10 cellular contexts compared by ENCODE assay signal in genomic region chr6:36610576-36611336, GRCh38. TPM values are rescaled to one million over a fixed set of nuclear protein-coding genes. Genes with fewer than 3 reads are reported as not detected.
DNase-seq lines count a peak whose midpoint lies in the region; ATAC-seq and TF ChIP-seq lines count a peak whose summit lies in the region.
"Had no signal": no experiment of that assay in that cellular context is flagged by ENCODE, and none has a peak within 500 bp of the region (broad histone marks: within the 10 kb centered on the region; RNA-seq: fewer than 3 reads in every experiment).

No MANE protein-coding gene starts in this region.

- H2AK5ac ChIP-seq in mesenchymal stem cell (ENCODE audit: low read length, severe bottlenecking): peak overlapping the region; percentile 37

- H3K27ac Mint-ChIP-seq in activated T-helper 17 cell treated with anti-CD3 and anti-CD28 coated beads, Interleukin-2, amount 50 U/mL, for 72 hours: peak overlapping the region; percentile 26
- peak overlapping the region; percentile 67 for H3K27ac Mint-ChIP-seq in type B pancreatic cell
- no peak overlapping the region for H3K27ac Mint-ChIP-seq in neural progenitor cell
- H3K27ac Mint-ChIP-seq in endodermal cell: no peak overlapping the region

- H2AFZ ChIP-seq in mesenchymal stem cell (ENCODE audit: low read depth, low read length): no peak overlapping the region
- H2AFZ ChIP-seq in neural progenitor cell (replicated peaks): no peak overlapping the region

- no peak overlapping the region for H4K91ac ChIP-seq in mesenchymal stem cell (ENCODE audit: low read length)

- peaks cover 28% of the 10 kb centered on the region for H3K4me1 ChIP-seq in cardiac muscle cell (ENCODE audit: low read depth)
- H3K4me1 ChIP-seq in mesenchymal stem cell (ENCODE audit: control insufficient read depth, insufficient read depth, low read depth, low read length): peaks cover 4% of the 10 kb centered on the region
- no peaks in the 10 kb centered on the region for H3K4me1 ChIP-seq in neural progenitor cell
- H3K4me1 ChIP-seq in endodermal cell (ENCODE audit: control insufficient read depth, insufficient read depth, low read length): no peaks in the 10 kb centered on the region

- ATAC-seq in Right ventricle myocardium inferior (no peak), GM21367 (IDR thresholded peaks at IDR 0.05; ENCODE audit: unreplicated experiment) (no peak)
- ATAC-seq in activated T-helper 17 cell treated with anti-CD3 and anti-CD28 coated beads, Interleukin-2, amount 50 U/mL, for 72 hours (replicated peaks): peak; percentile 62

- no peak for DNase-seq in cardiac muscle cell (ENCODE audit: low read depth in 1 of 2, low spot score in 1 of 2)
- no peak for DNase-seq in Right ventricle myocardium inferior (ENCODE audit: missing footprints)
- DNase-seq in mesenchymal stem cell: no peak
- DNase-seq in type B pancreatic cell (ENCODE audit: extremely low spot score, unreplicated experiment): no peak
- no peak for DNase-seq in neural progenitor cell (ENCODE audit: low spot score)
- DNase-seq in endodermal cell: no peak
- DNase-seq: C1 segment of cervical spinal cord, NCI-H526 had no signal

- H3K27ac ChIP-seq in cardiac muscle cell (peak overlapping the region; percentile 67), mesenchymal stem cell (ENCODE audit: low read length, poor library complexity, severe bottlenecking) (no peak overlapping the region), neural progenitor cell (no peak overlapping the region), endodermal cell (ENCODE audit: low read depth, low read length) (no peak overlapping the region)

- peaks cover 3% of the 10 kb centered on the region for H3K79me1 ChIP-seq in mesenchymal stem cell (replicated peaks; ENCODE audit: low read length, poor library complexity, severe bottlenecking)

- H3K27me3 Mint-ChIP-seq in activated T-helper 17 cell treated with anti-CD3 and anti-CD28 coated beads, Interleukin-2, amount 50 U/mL, for 72 hours: no peaks in the 10 kb centered on the region
- H3K27me3 Mint-ChIP-seq in type B pancreatic cell (no peaks in the 10 kb centered on the region), neural progenitor cell (ENCODE audit: insufficient read depth, low read depth) (peaks cover 6% of the 10 kb centered on the region), endodermal cell (ENCODE audit: insufficient read depth) (no peaks in the 10 kb centered on the region)

- no peak overlapping the region for H3K23ac ChIP-seq in mesenchymal stem cell (ENCODE audit: low read length in 2 of 2)

- no peaks in the 10 kb centered on the region for H3K9me3 Mint-ChIP-seq in activated T-helper 17 cell treated with anti-CD3 and anti-CD28 coated beads, Interleukin-2, amount 50 U/mL, for 72 hours
- no peaks in the 10 kb centered on the region for H3K9me3 Mint-ChIP-seq in type B pancreatic cell
- no peaks in the 10 kb centered on the region for H3K9me3 Mint-ChIP-seq in neural progenitor cell
- H3K9me3 Mint-ChIP-seq in endodermal cell: no peaks in the 10 kb centered on the region

- H4K20me1 ChIP-seq in neural progenitor cell (ENCODE audit: low read depth): peaks cover 78% of the 10 kb centered on the region

- H3K27me3 ChIP-seq in cardiac muscle cell: no peaks in the 10 kb centered on the region
- no peaks in the 10 kb centered on the region for H3K27me3 ChIP-seq in mesenchymal stem cell (ENCODE audit: control insufficient read depth in 1 of 2, insufficient read depth in 1 of 2, low read length in 2 of 2)
- H3K27me3 ChIP-seq in neural progenitor cell: no peaks in the 10 kb centered on the region
- H3K27me3 ChIP-seq in endodermal cell (ENCODE audit: control insufficient read depth, insufficient read depth, low read length, poor library complexity, severe bottlenecking): no peaks in the 10 kb centered on the region

- no peak overlapping the region for H3K4me3 Mint-ChIP-seq in activated T-helper 17 cell treated with anti-CD3 and anti-CD28 coated beads, Interleukin-2, amount 50 U/mL, for 72 hours
- H3K4me3 Mint-ChIP-seq in type B pancreatic cell: no peak overlapping the region
- no peak overlapping the region for H3K4me3 Mint-ChIP-seq in neural progenitor cell
- H3K4me3 Mint-ChIP-seq in endodermal cell: no peak overlapping the region

- 92% methylated on average over 2 of the region's 3 CpGs for WGBS in mesenchymal stem cell
- 91 to 94% methylated on average over 2 to 3 of the region's 3 CpGs for WGBS in endodermal cell (ENCODE audit: insufficient coverage in 1 of 2, insufficient read length in 1 of 2), 2 experiments

- H2BK5ac ChIP-seq in mesenchymal stem cell (ENCODE audit: low read depth, low read length, poor library complexity, severe bottlenecking): no peak overlapping the region

- TF ChIP-seq CTCF in cardiac muscle cell (IDR thresholded peaks at IDR 0.05; ENCODE audit: low read depth, low read length) (no peak), type B pancreatic cell (conservative IDR thresholded peaks at IDR 0.05) (no peak), neural progenitor cell (IDR thresholded peaks at IDR 0.05) (no peak), endodermal cell (conservative IDR thresholded peaks at IDR 0.05) (no peak)

- H3K4me2 ChIP-seq in mesenchymal stem cell (ENCODE audit: low read length, poor library complexity, severe bottlenecking) (no peak overlapping the region), neural progenitor cell (no peak overlapping the region)

- H2BK12ac ChIP-seq in mesenchymal stem cell (ENCODE audit: low read length in 2 of 2): no peak overlapping the region

- peaks cover 40% of the 10 kb centered on the region for H3K79me2 ChIP-seq in neural progenitor cell (ENCODE audit: low read depth)

- H2BK120ac ChIP-seq in mesenchymal stem cell (ENCODE audit: low read depth, low read length): no peak overlapping the region

- H4K8ac ChIP-seq in mesenchymal stem cell (ENCODE audit: low read length): no peak overlapping the region

- H3K9ac ChIP-seq in mesenchymal stem cell (ENCODE audit: low read length): no peak overlapping the region
- no peak overlapping the region for H3K9ac ChIP-seq in neural progenitor cell
- H3K9ac ChIP-seq in endodermal cell (ENCODE audit: extremely low read depth, low read length, poor library complexity, severe bottlenecking): no peak overlapping the region

- H3K36me3 ChIP-seq in cardiac muscle cell (peaks cover 38% of the 10 kb centered on the region), mesenchymal stem cell (ENCODE audit: control insufficient read depth in 1 of 2, insufficient read depth in 2 of 2, low read depth in 1 of 2, low read length in 2 of 2) (peaks cover 48 to 70% of the 10 kb centered on the region in 2 experiments), neural progenitor cell (peaks cover 14% of the 10 kb centered on the region), endodermal cell (ENCODE audit: control insufficient read depth, insufficient read depth, low read length) (peaks cover 75% of the 10 kb centered on the region)

- H3K4me3 ChIP-seq in cardiac muscle cell (no peak overlapping the region), mesenchymal stem cell (ENCODE audit: insufficient read depth in 1 of 2, low read depth in 1 of 2, low read length in 2 of 2) (no peak overlapping the region), neural progenitor cell (no peak overlapping the region), endodermal cell (ENCODE audit: low read length) (no peak overlapping the region)

- H3K9me3 ChIP-seq in cardiac muscle cell (ENCODE audit: low read depth) (no peaks in the 10 kb centered on the region), mesenchymal stem cell (ENCODE audit: control insufficient read depth, low read length) (no peaks in the 10 kb centered on the region), neural progenitor cell (ENCODE audit: low read depth) (no peaks in the 10 kb centered on the region), endodermal cell (ENCODE audit: control insufficient read depth, low read length) (no peaks in the 10 kb centered on the region)

- peaks cover 25% of the 10 kb centered on the region for H3K4me1 Mint-ChIP-seq in activated T-helper 17 cell treated with anti-CD3 and anti-CD28 coated beads, Interleukin-2, amount 50 U/mL, for 72 hours
- peaks cover 24% of the 10 kb centered on the region for H3K4me1 Mint-ChIP-seq in type B pancreatic cell (ENCODE audit: unreplicated experiment)
- peaks cover 4% of the 10 kb centered on the region for H3K4me1 Mint-ChIP-seq in neural progenitor cell
- peaks cover 6% of the 10 kb centered on the region for H3K4me1 Mint-ChIP-seq in endodermal cell

- intact Hi-C loops in Right ventricle myocardium inferior (cut with DNase I): no loop called here

- H3K14ac ChIP-seq in mesenchymal stem cell (ENCODE audit: low read length in 2 of 2): no peak overlapping the region

- H3K18ac ChIP-seq in mesenchymal stem cell (ENCODE audit: low read depth in 1 of 2, low read length in 2 of 2): peak overlapping the region in 1 of 2 experiments; percentile 34

- no peak overlapping the region for H3K4ac ChIP-seq in mesenchymal stem cell (ENCODE audit: low read depth in 1 of 2, low read length in 2 of 2)

- H3F3A ChIP-seq in neural progenitor cell (ENCODE audit: low read depth): peaks cover 95% of the 10 kb centered on the region

- H2BK15ac ChIP-seq in mesenchymal stem cell (ENCODE audit: low read depth, poor library complexity, severe bottlenecking): no peak overlapping the region

- peaks cover 100% of the 10 kb centered on the region for H3K36me3 Mint-ChIP-seq in activated T-helper 17 cell treated with anti-CD3 and anti-CD28 coated beads, Interleukin-2, amount 50 U/mL, for 72 hours (ENCODE audit: low read depth)
- H3K36me3 Mint-ChIP-seq in type B pancreatic cell (peaks cover 46% of the 10 kb centered on the region), neural progenitor cell (peaks cover 60% of the 10 kb centered on the region), endodermal cell (ENCODE audit: low read depth) (peaks cover 72% of the 10 kb centered on the region)

RNA-seq across cellular contexts. Expression of gene SRSF3, which starts 16.6 kb away (rescaled TPM):
- total RNA-seq in cardiac muscle cell: 122 and 127 TPM in 2 replicates
- polyA plus RNA-seq in cardiac muscle cell: 160 and 184 TPM in 2 replicates
- total RNA-seq in Right ventricle myocardium inferior: 119 TPM
- 100 to 1,000 TPM; 277 to 473 TPM for total RNA-seq in activated T-helper 17 cell treated with anti-CD3 and anti-CD28 coated beads, Interleukin-2, amount 50 U/mL, for 72 hours
- polyA plus RNA-seq in mesenchymal stem cell (2013, experiment 1 of 2): 146 TPM
- 152 TPM for polyA plus RNA-seq in mesenchymal stem cell (2013, experiment 2 of 2)
- 361 and 455 TPM in 2 replicates for total RNA-seq in type B pancreatic cell (ENCODE audit: low replicate concordance)
- total RNA-seq in neural progenitor cell (ENCODE audit: low replicate concordance): 267 and 297 TPM in 2 replicates
- 100 to 1,000 TPM; 493 to 536 TPM for total RNA-seq in endodermal cell
- 582 TPM for polyA plus RNA-seq in endodermal cell (2013, experiment 1 of 2)
- polyA plus RNA-seq in endodermal cell (2013, experiment 2 of 2): 506 TPM

Comparison
In these comparisons a context has a peak if more than half of its experiments do, and no peak if none do; other contexts are left out.
1. H3K27ac Mint-ChIP-seq: peak in activated T-helper 17 cell treated with anti-CD3 and anti-CD28 coated beads, Interleukin-2, amount 50 U/mL, for 72 hours (single experiment) and type B pancreatic cell (single experiment); none in neural progenitor cell (single experiment) and endodermal cell (single experiment).